In the genomic region with DNA sequence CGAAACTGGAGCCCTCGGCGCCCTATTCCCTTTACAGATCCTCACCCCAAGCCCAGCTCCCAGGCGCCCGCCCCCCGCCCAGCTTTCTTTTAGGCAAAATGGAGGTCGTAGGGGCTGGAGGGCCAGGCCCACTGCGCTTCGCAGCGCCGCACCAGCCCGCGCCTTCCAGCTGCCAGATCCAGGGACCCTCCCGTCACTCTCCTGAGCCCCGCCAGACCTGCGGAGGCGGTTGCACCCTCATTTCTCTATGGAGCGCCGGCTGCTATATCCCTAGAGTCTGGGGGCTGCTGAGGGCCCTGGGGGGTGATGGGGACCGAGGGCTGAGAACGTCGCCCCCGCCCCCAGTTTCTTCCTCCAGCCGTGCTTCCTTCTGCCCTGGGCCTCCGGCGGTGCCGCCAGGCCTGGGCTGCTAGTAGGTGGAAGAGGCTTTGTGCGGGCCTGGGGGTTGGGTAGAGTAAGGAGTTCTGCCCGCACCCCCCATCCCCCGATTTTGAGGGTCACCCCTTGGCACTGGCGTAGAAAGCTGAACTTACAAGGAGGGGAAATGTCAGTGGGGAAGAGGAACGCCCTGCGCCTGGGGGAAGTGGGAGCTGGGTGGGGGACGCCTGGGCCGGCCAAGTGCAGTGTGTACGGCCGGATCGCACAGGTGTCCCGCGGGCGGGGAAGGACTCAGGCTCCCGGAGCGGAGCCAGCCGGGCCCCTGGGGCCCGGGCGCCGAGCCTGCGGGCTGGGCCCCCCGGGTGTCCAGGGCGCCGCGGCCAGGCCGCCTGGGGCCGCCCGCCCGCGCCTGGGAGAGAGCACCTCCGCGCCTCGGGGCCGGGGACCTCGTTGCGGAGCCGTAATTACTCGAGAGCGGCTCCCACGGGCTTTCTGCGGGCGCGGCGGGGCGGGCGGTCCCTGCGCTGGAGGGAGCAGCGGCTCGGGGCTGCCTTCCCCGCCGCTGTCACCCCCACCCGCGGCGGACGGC, we compare ENCODE assay signal across 8 cellular contexts. TPM values are rescaled to one million over a fixed set of nuclear protein-coding genes. Genes with fewer than 3 reads are reported as not detected.
DNase-seq lines count a peak whose midpoint lies in the region; ATAC-seq lines count a peak whose summit lies in the region.

No MANE protein-coding gene starts in this region.

- peak; percentile 43 for DNase-seq in G401 (ENCODE audit: low spot score)
- DNase-seq in NCI-H1092 treated with DMSO at 0.1 percent for 48 hours (lab: John Stamatoyannopoulos, UW), result peak; percentile 32
- peak; percentile 52 for DNase-seq in activated naive CD4-positive, alpha-beta T cell treated with anti-CD3 and anti-CD28 coated beads, Interleukin-2, amount 50 U/mL, for 16 hours
- peak; percentile 41 for DNase-seq in left cardiac atrium
- DNase-seq in DMS79 (lab: John Stamatoyannopoulos, UW), result no peak
- no peak for DNase-seq in middle frontal gyrus (ENCODE audit: extremely low spot score, low spot score)
- no peak for DNase-seq in foreskin melanocyte

- peak overlapping the region; percentile 98 for H3K27ac ChIP-seq in rectal smooth muscle tissue (ENCODE audit: low read depth, low read length)

- H3K4me3 ChIP-seq in rectal smooth muscle tissue (ENCODE audit: low read length), result peak overlapping the region; percentile 95

- peak overlapping the region; percentile 95 for H3K9ac ChIP-seq in rectal smooth muscle tissue (ENCODE audit: low read length)

- no peaks in the 10 kb centered on the region for H3K27me3 ChIP-seq in rectal smooth muscle tissue (ENCODE audit: control insufficient read depth, insufficient read depth, low read length)

- ATAC-seq in left cardiac atrium, result peak in 1 of 2 donors; percentile 1

- intact Hi-C loops in left cardiac atrium (cut with DNase I), result loop anchor here in 1 of 2 donors (5.0 kb wide), 1 partner anchor 62 kb away; the partner anchor contains the start of gene MOSPD3

- peaks cover 28% of the 10 kb centered on the region for H3K36me3 ChIP-seq in rectal smooth muscle tissue (ENCODE audit: control insufficient read depth, insufficient read depth, low read length)

- H3K4me1 ChIP-seq in rectal smooth muscle tissue (ENCODE audit: control insufficient read depth, insufficient read depth, low read length), result peaks cover 4% of the 10 kb centered on the region

- in situ Hi-C loops in G401 (cut with HindIII; ENCODE audit: low sequenced_read_pairs), result no loop called here

RNA-seq across cellular contexts. Expression of gene GNB2, which starts 1.2 kb away (rescaled TPM):
- total RNA-seq in G401 (2014; rRNA removed; shearing (Covaris generic)), result 232 and 241 TPM in 2 replicates
- total RNA-seq in left cardiac atrium, result 100 to 1,000 TPM; 125 to 153 TPM

RNA-seq across cellular contexts. Expression of gene ACTL6B, which starts 18.5 kb away (rescaled TPM):
- total RNA-seq in G401 (2014; rRNA removed; shearing (Covaris generic)), result 0.14 TPM in 1 of 2 replicates, not detected in the other
- not detected for total RNA-seq in left cardiac atrium

RNA-seq across cellular contexts. Expression of gene GIGYF1, which starts 19.3 kb away (rescaled TPM):
- total RNA-seq in G401 (2014; rRNA removed; shearing (Covaris generic)), result 20.6 and 28.1 TPM in 2 replicates
- 10 to 100 TPM; 25.8 to 31.0 TPM for total RNA-seq in left cardiac atrium

RNA-seq across cellular contexts. Expression of gene POP7, which starts 31.2 kb away (rescaled TPM):
- 116 and 136 TPM in 2 replicates for total RNA-seq in G401 (2014; rRNA removed; shearing (Covaris generic))
- 10 to 100 TPM; 23.2 to 29.0 TPM for total RNA-seq in left cardiac atrium

RNA-seq across cellular contexts. Expression of gene TFR2, which starts 33.4 kb away (rescaled TPM):
- 1.1 and 1.7 TPM in 2 replicates for total RNA-seq in G401 (2014; rRNA removed; shearing (Covaris generic))
- total RNA-seq in left cardiac atrium, result under 1 TPM; 0.29 to 0.79 TPM

Comparison
In these comparisons a context has a peak if more than half of its experiments do, and no peak if none do; other contexts are left out.
1. DNase-seq: peak in G401 (single experiment), NCI-H1092 treated with DMSO at 0.1 percent for 48 hours (single experiment), activated naive CD4-positive, alpha-beta T cell treated with anti-CD3 and anti-CD28 coated beads, Interleukin-2, amount 50 U/mL, for 16 hours (single experiment) and left cardiac atrium (single experiment); none in DMS79 (single experiment), middle frontal gyrus (single experiment) and foreskin melanocyte (single experiment).